In the genomic region with DNA sequence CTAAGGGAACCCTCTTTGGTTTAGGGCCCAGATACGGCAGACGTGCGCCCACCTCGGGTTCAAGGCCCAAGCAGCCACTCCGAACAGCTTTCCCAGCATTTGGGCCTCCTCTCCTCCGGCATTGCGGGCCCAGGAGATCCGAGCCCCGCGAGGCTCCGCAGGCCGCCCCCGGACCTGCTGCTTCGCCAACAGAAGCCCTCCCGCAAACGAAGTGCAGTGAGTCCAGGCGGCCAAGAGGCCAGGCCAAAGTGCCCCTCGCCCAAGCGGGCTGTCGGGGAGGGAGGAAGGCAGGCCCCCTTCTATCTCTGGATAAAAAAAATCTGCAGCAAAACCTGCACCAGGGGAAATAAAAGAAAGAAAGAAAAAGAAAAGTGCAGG, we compare ENCODE assay signal across 14 cellular contexts. TPM values are rescaled to one million over a fixed set of nuclear protein-coding genes. Genes with fewer than 3 reads are reported as not detected.
DNase-seq lines count a peak whose midpoint lies in the region; ATAC-seq and TF ChIP-seq lines count a peak whose summit lies in the region.
"Had no signal": no experiment of that assay in that cellular context is flagged by ENCODE, and none has a peak within 500 bp of the region (broad histone marks: within the 10 kb centered on the region; RNA-seq: fewer than 3 reads in every experiment).

No MANE protein-coding gene starts in this region.

- H3K4me2 ChIP-seq in neural cell (ENCODE audit: low read length) = no peak overlapping the region

- WGBS in heart right ventricle, 2 donors = 19 to 20% methylated on average over 20 of the region's 20 CpGs
- WGBS in gastroesophageal sphincter (ENCODE audit: low coverage in 1 of 2), 2 donors = 22 to 29% methylated on average over 3 to 4 of the region's 20 CpGs

- peaks cover 11 to 12% of the 10 kb centered on the region in 2 donors for H3K4me1 Mint-ChIP-seq in effector memory CD8-positive, alpha-beta T cell (ENCODE audit: low read depth in 2 of 2)

- H3K79me2 ChIP-seq in neural cell (replicated peaks; ENCODE audit: insufficient read depth, low read length) = no peaks in the 10 kb centered on the region

- no peaks in the 10 kb centered on the region for H3K9me3 Mint-ChIP-seq in effector memory CD8-positive, alpha-beta T cell
- H3K9me3 Mint-ChIP-seq: activated naive CD4-positive, alpha-beta T cell treated with anti-CD3 and anti-CD28 coated beads, Interleukin-2, amount 50 U/mL, for 72 hours had no signal

- ATAC-seq in heart right ventricle = no peak
- ATAC-seq in Right ventricle myocardium superior (ENCODE audit: poor library complexity) = no peak
- no peak for ATAC-seq in effector memory CD8-positive, alpha-beta T cell (replicated peaks)
- no peak for ATAC-seq in gastroesophageal sphincter
- ATAC-seq in HG02678 (IDR thresholded peaks at IDR 0.05; ENCODE audit: unreplicated experiment) = no peak
- ATAC-seq: HepG2 had no signal

- H3K9me3 ChIP-seq in heart right ventricle (no peaks in the 10 kb centered on the region), neural cell (ENCODE audit: low read length) (no peaks in the 10 kb centered on the region), gastroesophageal sphincter (no peaks in the 10 kb centered on the region)

- H2AFZ ChIP-seq in neural cell (ENCODE audit: low read depth, low read length) = no peak overlapping the region

- TF ChIP-seq EP300 in neural cell (conservative IDR thresholded peaks at IDR 0.05; ENCODE audit: poor library complexity, severe bottlenecking) (no peak), gastroesophageal sphincter (IDR thresholded peaks at IDR 0.05) (no peak)

- no peaks in the 10 kb centered on the region for H3F3A ChIP-seq in neural cell (ENCODE audit: insufficient read depth, low read length, poor library complexity, severe bottlenecking)

- H3K27ac Mint-ChIP-seq in effector memory CD8-positive, alpha-beta T cell = no peak overlapping the region

- peak overlapping the region; percentile 82 to 87 for H3K4me3 Mint-ChIP-seq in effector memory CD8-positive, alpha-beta T cell

- DNase-seq in heart right ventricle (no peak), Right ventricle myocardium superior (no peak), GF-D8 (lab: John Stamatoyannopoulos, UW) (no peak), islet precursor cell (no peak)
- no peak for DNase-seq in effector memory CD8-positive, alpha-beta T cell
- DNase-seq: stimulated activated CD4-positive, alpha-beta T cell treated with anti-CD3 and anti-CD28 coated beads, Interleukin-4, amount 100 ng/mL, for 1 hour had no signal

- no peak for TF ChIP-seq RAD21 in neural cell (conservative IDR thresholded peaks at IDR 0.05)

- intact Hi-C loops in heart right ventricle (cut with DNase I) = no loop called here
- intact Hi-C loops in Right ventricle myocardium superior (cut with DNase I) = no loop called here

- H3K36me3 ChIP-seq in heart right ventricle (no peaks in the 10 kb centered on the region), neural cell (ENCODE audit: insufficient read depth, low read length) (no peaks in the 10 kb centered on the region), gastroesophageal sphincter (no peaks in the 10 kb centered on the region)

- peaks cover 6% of the 10 kb centered on the region for H3K36me3 Mint-ChIP-seq in effector memory CD8-positive, alpha-beta T cell (ENCODE audit: insufficient read depth)

- H3K9me2 ChIP-seq in neural cell (ENCODE audit: insufficient read depth, low read length) = no peaks in the 10 kb centered on the region

- peaks cover 3 to 37% (median 20%) of the 10 kb centered on the region in 9 donors for H3K4me1 ChIP-seq in heart right ventricle
- peaks cover 0 to 47% (median 18%) of the 10 kb centered on the region in 3 donors for H3K4me1 ChIP-seq in gastroesophageal sphincter

- TF ChIP-seq CTCF in heart right ventricle (IDR thresholded peaks at IDR 0.05) (no peak), neural cell (IDR thresholded peaks at IDR 0.05; ENCODE audit: poor library complexity, severe bottlenecking) (no peak), gastroesophageal sphincter (IDR thresholded peaks at IDR 0.05) (no peak)

- H3K4me3 ChIP-seq in heart right ventricle = peak overlapping the region in 6 of 10 donors; percentile 11 to 41 (median 36)
- H3K4me3 ChIP-seq in neural cell (ENCODE audit: low read length) = no peak overlapping the region
- H3K4me3 ChIP-seq in gastroesophageal sphincter = peak overlapping the region in 1 of 2 donors; percentile 46

- H4K20me1 ChIP-seq in neural cell (ENCODE audit: insufficient read depth) = no peaks in the 10 kb centered on the region

- no peak overlapping the region for H3K9ac ChIP-seq in neural cell (ENCODE audit: low read length)

- no peak overlapping the region for H3K27ac ChIP-seq in heart right ventricle
- H3K27ac ChIP-seq in neural cell (ENCODE audit: low read length) = no peak overlapping the region
- no peak overlapping the region for H3K27ac ChIP-seq in gastroesophageal sphincter

- no peak for TF ChIP-seq POLR2A in gastroesophageal sphincter (IDR thresholded peaks at IDR 0.05)

- peaks cover 58 to 100% (median 100%) of the 10 kb centered on the region in 7 donors for H3K27me3 ChIP-seq in heart right ventricle
- peaks cover 99% of the 10 kb centered on the region for H3K27me3 ChIP-seq in neural cell (ENCODE audit: insufficient read depth, low read depth, low read length)
- H3K27me3 ChIP-seq in gastroesophageal sphincter = peaks cover 100% of the 10 kb centered on the region

- H3K27me3 Mint-ChIP-seq in effector memory CD8-positive, alpha-beta T cell = peaks cover 97 to 100% of the 10 kb centered on the region in 2 donors

TF ChIP-seq in neural cell, 6 proteins besides CTCF, POLR2A, EP300 and RAD21:
- peak; percentile 85 for TF ChIP-seq EZH2 (IDR thresholded peaks at IDR 0.05; ENCODE audit: borderline replicate concordance, insufficient read depth, low read length, poor library complexity, severe bottlenecking)
- no peak for TF ChIP-seq TAF1 (IDR thresholded peaks at IDR 0.05; ENCODE audit: low read depth)

RNA-seq across cellular contexts. Expression of gene EN1, which starts 6.0 kb away (rescaled TPM):
- under 1 TPM in 1 of 10 donors, not detected in 9; 0.15 TPM for total RNA-seq in heart right ventricle
- polyA plus RNA-seq in heart right ventricle = not detected
- total RNA-seq in Right ventricle myocardium superior = not detected
- polyA plus RNA-seq in neural cell = not detected in 2 replicates
- not detected in 2 replicates for polyA minus RNA-seq in neural cell
- total RNA-seq in gastroesophageal sphincter = under 1 TPM in 2 of 4 donors, not detected in 2; 0.13 to 0.23 TPM
- total RNA-seq: activated naive CD4-positive, alpha-beta T cell treated with anti-CD3 and anti-CD28 coated beads, Interleukin-2, amount 50 U/mL, for 72 hours; endothelial cell of umbilical vein; glomerular endothelial cell; HepG2; renal cortical epithelial cell had no signal
- polyA plus RNA-seq: endothelial cell of umbilical vein, HepG2 had no signal
